In the genomic region with DNA sequence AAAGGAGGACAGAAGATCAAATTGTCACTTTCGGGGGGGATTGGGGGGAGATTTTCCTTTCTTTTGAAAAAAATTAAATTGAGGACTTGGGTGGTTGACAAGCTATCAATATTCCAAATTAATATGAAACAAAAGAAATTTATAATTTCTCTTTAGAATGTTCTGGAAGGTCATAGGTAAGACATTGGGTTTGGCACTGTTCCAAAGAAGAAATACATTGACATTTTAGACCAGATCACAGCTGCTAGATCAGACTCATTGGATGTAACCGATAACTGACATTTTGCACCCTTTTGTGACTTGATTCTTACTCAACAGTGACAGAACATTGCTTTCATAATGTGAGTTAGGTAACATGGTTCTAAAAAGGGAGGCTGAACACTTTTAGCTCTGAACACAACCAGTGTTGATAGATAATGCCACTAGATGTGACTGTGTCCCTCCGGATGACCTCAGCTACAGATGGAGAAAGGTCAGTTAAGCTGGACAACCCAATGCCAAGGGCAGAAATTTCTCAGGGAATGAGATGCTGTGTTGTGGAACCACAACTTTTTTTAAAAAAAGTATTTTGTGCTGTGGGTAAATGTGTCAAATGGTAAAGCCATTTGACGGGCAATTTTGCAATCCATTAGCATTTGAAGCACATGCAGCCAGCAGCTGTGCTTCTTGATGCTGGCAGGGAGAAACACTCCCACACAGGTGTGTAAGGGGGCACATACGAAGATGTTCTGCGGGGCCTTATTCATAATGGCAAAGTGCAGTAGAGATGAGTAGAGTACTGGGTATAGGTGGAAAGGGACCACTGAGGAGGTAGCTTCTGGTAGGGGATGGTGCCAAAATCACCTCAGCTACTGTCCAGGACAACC, we compare ENCODE assay signal across 16 cellular contexts.
DNase-seq lines count a peak whose midpoint lies in the region; ATAC-seq and TF ChIP-seq lines count a peak whose summit lies in the region.
"Had no signal": no experiment of that assay in that cellular context is flagged by ENCODE, and none has a peak within 500 bp of the region (broad histone marks: within the 10 kb centered on the region; RNA-seq: fewer than 3 reads in every experiment).

No MANE protein-coding gene starts in this region.

- WGBS in psoas muscle, 3 donors: 48 to 75% (median 52%) methylated on average over 6 of the region's 6 CpGs
- WGBS in sigmoid colon, 2 donors: 85 to 91% methylated on average over 6 of the region's 6 CpGs

- peak in 3 of 4 donors; percentile 57 to 69 (median 67) for ATAC-seq in psoas muscle
- ATAC-seq: natural killer cell treated with Interleukin-12 subunit alpha and Interleukin-12 subunit beta and Interleukin-15 and Interleukin-18, amount 100 ng/mL, for 72 hours had no signal

- in situ Hi-C loops in KBM-7 (cut with MboI; ENCODE audit: low pct_unique_long_range_greater_than_20kb, low sequenced_read_pairs): no loop called here

- H3K4me3 ChIP-seq in dorsolateral prefrontal cortex: peak overlapping the region in 36 of 59 donors; percentile 1 to 54 (median 26)
- H3K4me3 ChIP-seq in psoas muscle: peak overlapping the region; percentile 44
- no peak overlapping the region for H3K4me3 ChIP-seq in vagina
- H3K4me3 ChIP-seq in sigmoid colon: no peak overlapping the region
- H3K4me3 ChIP-seq: GM23338, PC-9 had no signal

- no peaks in the 10 kb centered on the region for H3K27me3 ChIP-seq in dorsolateral prefrontal cortex
- no peaks in the 10 kb centered on the region for H3K27me3 ChIP-seq in psoas muscle (ENCODE audit: insufficient read depth in 3 of 3, low read length in 2 of 3)
- no peaks in the 10 kb centered on the region for H3K27me3 ChIP-seq in vagina
- H3K27me3 ChIP-seq in sigmoid colon: no peaks in the 10 kb centered on the region

- TF ChIP-seq CTCF in C4-2B (conservative IDR thresholded peaks at IDR 0.05): no peak
- TF ChIP-seq CTCF in dorsolateral prefrontal cortex (IDR thresholded peaks at IDR 0.05 in 54 of 56, conservative IDR thresholded peaks at IDR 0.05 in 2 of 56; ENCODE audit: low read depth in 1 of 56, partially characterized antibody in 56 of 56): no peak
- no peak for TF ChIP-seq CTCF in psoas muscle (IDR thresholded peaks at IDR 0.05)
- no peak for TF ChIP-seq CTCF in vagina (IDR thresholded peaks at IDR 0.05)
- no peak for TF ChIP-seq CTCF in sigmoid colon (IDR thresholded peaks at IDR 0.05)

- peak overlapping the region; percentile 71 for H3K27ac ChIP-seq in C4-2B
- H3K27ac ChIP-seq in dorsolateral prefrontal cortex: peak overlapping the region in 52 of 59 donors; percentile 9 to 95 (median 82)
- H3K27ac ChIP-seq in psoas muscle: no peak overlapping the region
- H3K27ac ChIP-seq in vagina: no peak overlapping the region
- no peak overlapping the region for H3K27ac ChIP-seq in sigmoid colon
- H3K27ac ChIP-seq: PC-9 had no signal

- H3K4me1 ChIP-seq in psoas muscle (no peaks in the 10 kb centered on the region), vagina (no peaks in the 10 kb centered on the region), sigmoid colon (no peaks in the 10 kb centered on the region)

- no peak for TF ChIP-seq POLR2A in vagina (IDR thresholded peaks at IDR 0.05)
- TF ChIP-seq POLR2A in sigmoid colon (IDR thresholded peaks at IDR 0.05): no peak

- H3K9me3 ChIP-seq in psoas muscle (no peaks in the 10 kb centered on the region), vagina (no peaks in the 10 kb centered on the region), sigmoid colon (no peaks in the 10 kb centered on the region)

- H3K36me3 ChIP-seq in psoas muscle (ENCODE audit: insufficient read depth in 1 of 2, low read depth in 1 of 2) (no peaks in the 10 kb centered on the region), vagina (no peaks in the 10 kb centered on the region), sigmoid colon (no peaks in the 10 kb centered on the region)

- no peak for TF ChIP-seq EP300 in sigmoid colon (IDR thresholded peaks at IDR 0.05)

- intact Hi-C loops in dorsolateral prefrontal cortex (cut with DNase I): loop anchor here (2.0 to 10.0 kb wide), 4 partner anchors 127 to 309 kb away; partner anchors contain the start of genes RIC8B (in 1 of the 2) and TMEM263 (in 1 of the 2)
- intact Hi-C loops in psoas muscle (cut with DNase I): no loop called here
- intact Hi-C loops in vagina (cut with DNase I): no loop called here
- intact Hi-C loops in sigmoid colon (cut with DNase I): no loop called here

- peak; percentile 35 for DNase-seq in NCI-H460 (ENCODE audit: extremely low read depth, low read depth)
- no peak for DNase-seq in dorsolateral prefrontal cortex
- no peak for DNase-seq in psoas muscle
- no peak for DNase-seq in KBM-7
- DNase-seq in vagina (ENCODE audit: extremely low spot score in 2 of 2): no peak
- DNase-seq in sigmoid colon: no peak
- DNase-seq: DND-41; effector memory CD4-positive, alpha-beta T cell; Kasumi-1; NCI-H510A; PC-9; stimulated activated naive CD4-positive, alpha-beta T cell treated with Interleukin-2 at 50 U/mL for 16 hours; T-helper 9 cell had no signal

Comparison
In these comparisons a context has a peak if more than half of its experiments do, and no peak if none do; other contexts are left out.
1. H3K27ac ChIP-seq: peak in C4-2B (single experiment) and dorsolateral prefrontal cortex (52 of 59); none in psoas muscle (single experiment), vagina (single experiment) and sigmoid colon (0 of 4).
2. H3K4me3 ChIP-seq: peak in dorsolateral prefrontal cortex (36 of 59) and psoas muscle (single experiment); none in vagina (0 of 2) and sigmoid colon (0 of 4).
3. intact Hi-C loops: an anchor here in dorsolateral prefrontal cortex (2.0 to 10.0 kb wide); none called in psoas muscle, vagina and sigmoid colon.